Comparison of ENCODE assay signal across 30 cellular contexts in genomic region chr3:9301091-9301490, GRCh38. TPM values are rescaled to one million over a fixed set of nuclear protein-coding genes. Genes with fewer than 3 reads are reported as not detected.
DNase-seq lines count a peak whose midpoint lies in the region; ATAC-seq and TF ChIP-seq lines count a peak whose summit lies in the region.
"Had no signal": no experiment of that assay in that cellular context is flagged by ENCODE, and none has a peak within 500 bp of the region (broad histone marks: within the 10 kb centered on the region; RNA-seq: fewer than 3 reads in every experiment).

No MANE protein-coding gene starts in this region.

- ATAC-seq in HG03469 (IDR thresholded peaks at IDR 0.05; ENCODE audit: unreplicated experiment) (no peak), HG03097 (IDR thresholded peaks at IDR 0.05; ENCODE audit: low FRiP score, unreplicated experiment) (no peak)
- ATAC-seq: psoas muscle had no signal

- H3K36me3 ChIP-seq in adrenal gland (replicated peaks in 1 of 2) = no peaks in the 10 kb centered on the region
- H3K36me3 ChIP-seq in WERI-Rb-1 = no peaks in the 10 kb centered on the region
- H3K36me3 ChIP-seq: left ventricle myocardium inferior, thoracic aorta had no signal

- intact Hi-C loops in adrenal gland (cut with DNase I) (loop anchor here (5.0 to 10.0 kb wide), 3 partner anchors 226 to 329 kb away; no protein-coding TSS in a partner anchor), posterior cingulate gyrus (cut with DNase I) (loop anchor here (5.0 kb wide), 2 partner anchors 49 to 314 kb away; no protein-coding TSS in a partner anchor)

- in situ Hi-C loops in KBM-7 (cut with MboI; ENCODE audit: low pct_unique_long_range_greater_than_20kb, low sequenced_read_pairs) = loop anchor here (10.0 kb wide), 1 partner anchor 326 kb away; no protein-coding TSS in a partner anchor

- WGBS in adrenal gland, 4 donors = 49 to 56% (median 56%) methylated on average over 3 to 5 of the region's 5 CpGs

- peaks cover 0 to 6% of the 10 kb centered on the region in 2 donors for H3K4me1 ChIP-seq in adrenal gland (replicated peaks in 1 of 2)

- DNase-seq in AG10803 (ENCODE audit: low read depth) (no peak), KBM-7 (peak; percentile 6), adrenal gland (peak in 6 of 7 donors; percentile 46 to 67 (median 56)), hepatic stellate cell (ENCODE audit: low spot score) (peak; percentile 19), WERI-Rb-1 (no peak), posterior cingulate gyrus (no peak)
- DNase-seq: activated CD4-positive, alpha-beta memory T cell treated with anti-CD3 and anti-CD28 coated beads for 36 hours; activated CD4-positive, CD25-positive, alpha-beta regulatory T cell treated with anti-CD3 and anti-CD28 coated beads, Interleukin-2, amount 50 U/mL, for 72 hours; activated CD8-positive, alpha-beta memory T cell treated with anti-CD3 and anti-CD28 coated beads, Interleukin-2, amount 50 U/mL, for 4 hours; activated naive CD4-positive, alpha-beta T cell treated with anti-CD3 and anti-CD28 coated beads, Interleukin-2, amount 50 U/mL, for 16 hours; AML-193; anterior cingulate cortex; CD4-positive, alpha-beta T cell; DND-41; islet precursor cell; Karpas-422; left ventricle myocardium inferior; NCI-H1092; NCI-H187; NCI-H2171; NCI-H82; psoas muscle; SK-N-SH; stimulated activated CD4-positive, alpha-beta T cell treated with anti-CD3 and anti-CD28 coated beads, Interleukin-12 subunit alpha, Interleukin-12 subunit beta, amount 100 ng/mL, for 4 hours; stimulated activated CD4-positive, alpha-beta T cell treated with anti-CD3 and anti-CD28 coated beads, Interleukin-2, amount 100 ng/mL, for 48 hours; stimulated activated naive CD8-positive, alpha-beta T cell treated with anti-CD3 and anti-CD28 coated beads, Interleukin-15, amount 100 ng/mL, for 72 hours had no signal

- H3K27me3 ChIP-seq in adrenal gland = no peaks in the 10 kb centered on the region
- H3K27me3 ChIP-seq in WERI-Rb-1 (ENCODE audit: insufficient read depth, low read depth, severe bottlenecking) = no peaks in the 10 kb centered on the region

- H3K4me3 ChIP-seq in AG10803 (ENCODE audit: low read length) = no peak overlapping the region
- H3K4me3 ChIP-seq in adrenal gland = no peak overlapping the region
- no peak overlapping the region for H3K4me3 ChIP-seq in WERI-Rb-1 (ENCODE audit: low read depth, low read length)
- H3K4me3 ChIP-seq: left ventricle myocardium inferior, psoas muscle, thoracic aorta had no signal

- H3K9me3 ChIP-seq in adrenal gland (replicated peaks in 1 of 3) = no peaks in the 10 kb centered on the region
- H3K9me3 ChIP-seq in WERI-Rb-1 (ENCODE audit: severe bottlenecking) = no peaks in the 10 kb centered on the region
- H3K9me3 ChIP-seq: left ventricle myocardium inferior, psoas muscle, SK-N-SH, thoracic aorta had no signal

- no peak for TF ChIP-seq POLR2A in adrenal gland (IDR thresholded peaks at IDR 0.05)

- TF ChIP-seq CTCF in AG10803 (conservative IDR thresholded peaks at IDR 0.05; ENCODE audit: low read length) (0 out of 2 replicates have a peak, but pooled peaks have one; percentile 11), adrenal gland (IDR thresholded peaks at IDR 0.05) (peak in 1 of 6 experiments; percentile 7), WERI-Rb-1 (IDR thresholded peaks at IDR 0.05; ENCODE audit: low read depth, low read length) (no peak)

- H3K27ac ChIP-seq in adrenal gland (no peak overlapping the region), WERI-Rb-1 (no peak overlapping the region)
- H3K27ac ChIP-seq: left ventricle myocardium inferior, psoas muscle, RWPE1, thoracic aorta had no signal

RNA-seq across cellular contexts. Expression of gene SRGAP3, which starts 51.6 kb away (rescaled TPM):
- total RNA-seq in adrenal gland = 10 to 100 TPM; 13.6 to 35.0 (median 23.8) TPM
- polyA plus RNA-seq in adrenal gland = 1 to 10 TPM; 3.3 to 8.8 (median 8.1) TPM

Comparison
In these comparisons a context has a peak if more than half of its experiments do, and no peak if none do; other contexts are left out.
1. DNase-seq: peak in KBM-7 (single experiment), adrenal gland (6 of 7) and hepatic stellate cell (single experiment); none in AG10803 (single experiment), WERI-Rb-1 (single experiment) and posterior cingulate gyrus (0 of 10).